Comparison of ENCODE assay signal across 35 cellular contexts in the genomic region with DNA sequence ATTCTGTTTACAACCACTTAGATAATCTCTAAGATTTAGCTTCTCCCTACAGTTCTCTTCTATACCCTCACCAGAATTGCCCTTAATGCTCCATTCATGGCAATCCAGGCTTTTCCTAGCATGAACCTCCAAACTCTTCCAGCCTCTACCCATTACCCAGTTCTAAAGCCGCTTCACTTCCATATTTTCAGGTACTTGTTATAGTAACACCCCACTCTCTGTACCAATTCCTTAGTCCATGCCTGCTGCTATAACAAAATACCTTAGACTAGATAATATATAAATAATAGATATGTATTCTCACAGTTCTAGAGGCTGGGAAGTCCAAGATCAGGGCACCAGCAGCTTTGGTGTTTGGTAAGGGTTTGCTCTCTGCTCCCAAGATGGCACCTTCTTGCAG.
"Had no signal": no experiment of that assay in that cellular context is flagged by ENCODE, and none has a peak within 500 bp of the region (broad histone marks: within the 10 kb centered on the region; RNA-seq: fewer than 3 reads in every experiment).

No MANE protein-coding gene starts in this region.

- H3K4me3 ChIP-seq: MG63 had no signal

- H3K9me3 ChIP-seq: MG63 had no signal

- H3K27me3 ChIP-seq: MG63 had no signal

- H3K36me3 ChIP-seq: MG63 had no signal

- DNase-seq: Karpas-422, Kasumi-1, MG63, MM.1S, MV-4-11, NCI-H1048, NCI-H1092, NCI-H1092 treated with DMSO at 0.1 percent for 48 hours, NCI-H1105, NCI-H1105 treated with DMSO at 0.1 percent for 48 hours, NCI-H1417, NCI-H1417 treated with DMSO at 0.1 percent for 48 hours, NCI-H1436, NCI-H1436 treated with DMSO at 0.1 percent for 48 hours, NCI-H146, NCI-H1694, NCI-H1694 treated with DMSO at 0.1 percent for 48 hours, NCI-H187, NCI-H187 treated with DMSO at 0.1 percent for 48 hours, NCI-H1930, NCI-H2029, NCI-H2029 treated with DMSO at 0.1 percent for 48 hours, NCI-H2081, NCI-H2081 treated with DMSO at 0.1 percent for 48 hours, NCI-H2107, NCI-H2171, NCI-H2171 treated with DMSO at 0.1 percent for 48 hours, NCI-H2227 treated with DMSO at 0.1 percent for 48 hours, NCI-H226, NCI-H345, NCI-H446, NCI-H446 treated with DMSO at 0.1 percent for 48 hours, NCI-H510A, NCI-H510A treated with DMSO at 0.1 percent for 48 hours, NCI-H524 had no signal
